ENCODE assay signal across 22 cellular contexts in the genomic region with DNA sequence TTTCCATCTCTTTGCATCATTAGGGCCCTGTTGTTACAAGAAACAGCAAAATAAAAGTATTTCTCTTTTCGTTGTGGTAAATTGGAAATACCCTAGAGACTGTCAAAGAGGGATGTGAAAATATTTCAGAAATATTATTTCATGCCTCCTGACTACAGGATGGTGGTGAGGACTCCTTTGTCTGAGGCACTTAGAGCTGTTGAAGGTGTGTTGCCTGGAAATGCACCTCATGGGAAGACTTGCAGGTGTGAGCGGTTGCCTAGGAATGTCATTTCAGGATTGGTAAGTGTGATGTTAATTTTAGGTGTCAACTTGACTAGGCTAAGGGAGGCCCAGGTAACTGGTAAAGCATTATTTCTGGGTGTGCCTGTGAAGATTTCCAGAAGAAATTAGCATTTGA.
"Had no signal": no experiment of that assay in that cellular context is flagged by ENCODE, and none has a peak within 500 bp of the region (broad histone marks: within the 10 kb centered on the region; RNA-seq: fewer than 3 reads in every experiment).

No MANE protein-coding gene starts in this region.

- H3K27ac ChIP-seq: brain microvascular endothelial cell, gastrocnemius medialis, left ventricle myocardium inferior, prostate gland, thoracic aorta had no signal

- H3K4me1 Mint-ChIP-seq: activated T-helper 17 cell treated with anti-CD3 and anti-CD28 coated beads, Interleukin-2, amount 50 U/mL, for 72 hours had no signal

- ATAC-seq: activated naive CD4-positive, alpha-beta T cell treated with anti-CD3 and anti-CD28 coated beads, Interleukin-2, amount 50 U/mL, for 72 hours; activated T-helper 17 cell treated with anti-CD3 and anti-CD28 coated beads, Interleukin-2, amount 50 U/mL, for 72 hours; gastrocnemius medialis; natural killer cell treated with Interleukin-12 subunit alpha and Interleukin-12 subunit beta and Interleukin-15 and Interleukin-18, amount 100 ng/mL, for 72 hours had no signal

- H3K4me3 Mint-ChIP-seq: activated T-cell treated with anti-CD3 and anti-CD28 coated beads, Interleukin-2, amount 50 U/mL, for 24 hours; activated T-helper 17 cell treated with anti-CD3 and anti-CD28 coated beads, Interleukin-2, amount 50 U/mL, for 72 hours; natural killer cell treated with Interleukin-12 subunit alpha and Interleukin-12 subunit beta and Interleukin-15 and Interleukin-18, amount 100 ng/mL, for 72 hours; type B pancreatic cell had no signal

- DNase-seq: activated CD4-positive, alpha-beta T cell treated with anti-CD3 and anti-CD28 coated beads for 1 hour; activated T-cell treated with anti-CD3 and anti-CD28 coated beads, Interleukin-2, amount 50 U/mL, for 24 hours; aorta; brain microvascular endothelial cell; caudate nucleus; dorsolateral prefrontal cortex; esophagus squamous epithelium; gastrocnemius medialis; head of caudate nucleus; immature natural killer cell; left ventricle myocardium inferior; midbrain; stimulated activated CD4-positive, alpha-beta T cell treated with anti-CD3 and anti-CD28 coated beads, Interleukin-2, amount 100 ng/mL, for 48 hours; stimulated activated CD8-positive, alpha-beta memory T cell treated with anti-CD3 and anti-CD28 coated beads, Interleukin-4, amount 100 ng/mL, for 48 hours; stimulated activated naive CD4-positive, alpha-beta T cell treated with Interleukin-2 at 50 U/mL for 16 hours had no signal

- H3K27me3 Mint-ChIP-seq: type B pancreatic cell had no signal

- H3K4me1 ChIP-seq: prostate gland had no signal

- H3K27me3 ChIP-seq: brain microvascular endothelial cell, dorsolateral prefrontal cortex, esophagus squamous epithelium, gastrocnemius medialis had no signal

- H3K36me3 Mint-ChIP-seq: activated naive CD4-positive, alpha-beta T cell treated with anti-CD3 and anti-CD28 coated beads, Interleukin-2, amount 50 U/mL, for 72 hours; natural killer cell treated with Interleukin-12 subunit alpha and Interleukin-12 subunit beta and Interleukin-15 and Interleukin-18, amount 100 ng/mL, for 72 hours had no signal

- H3K9me3 Mint-ChIP-seq: activated naive CD4-positive, alpha-beta T cell treated with anti-CD3 and anti-CD28 coated beads, Interleukin-2, amount 50 U/mL, for 72 hours; activated T-cell treated with anti-CD3 and anti-CD28 coated beads, Interleukin-2, amount 50 U/mL, for 24 hours; immature natural killer cell; natural killer cell treated with Interleukin-12 subunit alpha and Interleukin-12 subunit beta and Interleukin-15 and Interleukin-18, amount 100 ng/mL, for 72 hours had no signal

- H3K9me3 ChIP-seq: esophagus squamous epithelium, gastrocnemius medialis, left ventricle myocardium inferior, prostate gland, thoracic aorta had no signal

- H3K4me3 ChIP-seq: dorsolateral prefrontal cortex, esophagus squamous epithelium, gastrocnemius medialis, left ventricle myocardium inferior, prostate gland, thoracic aorta had no signal

- H3K27ac Mint-ChIP-seq: activated naive CD4-positive, alpha-beta T cell treated with anti-CD3 and anti-CD28 coated beads, Interleukin-2, amount 50 U/mL, for 72 hours; activated T-cell treated with anti-CD3 and anti-CD28 coated beads, Interleukin-2, amount 50 U/mL, for 24 hours; activated T-helper 17 cell treated with anti-CD3 and anti-CD28 coated beads, Interleukin-2, amount 50 U/mL, for 72 hours; natural killer cell treated with Interleukin-12 subunit alpha and Interleukin-12 subunit beta and Interleukin-15 and Interleukin-18, amount 100 ng/mL, for 72 hours; type B pancreatic cell had no signal

- FAIRE-seq: colon had no signal

- H3K36me3 ChIP-seq: brain microvascular endothelial cell, esophagus squamous epithelium, gastrocnemius medialis, left ventricle myocardium inferior, prostate gland, thoracic aorta had no signal
